Comparison of ENCODE assay signal across 8 cellular contexts in genomic region chr3:30934208-30934550, GRCh38. TPM values are rescaled to one million over a fixed set of nuclear protein-coding genes. Genes with fewer than 3 reads are reported as not detected.
DNase-seq lines count a peak whose midpoint lies in the region; ATAC-seq and TF ChIP-seq lines count a peak whose summit lies in the region.

No MANE protein-coding gene starts in this region.

- peaks cover 5% of the 10 kb centered on the region for H3K27me3 ChIP-seq in DOHH2 (ENCODE audit: control insufficient read depth, low read length)
- H3K27me3 ChIP-seq in BE2C: no peaks in the 10 kb centered on the region

- peak; percentile 55 for TF ChIP-seq CTCF in DOHH2 (IDR thresholded peaks at IDR 0.05; ENCODE audit: low read depth, low read length, poor library complexity, severe bottlenecking)
- TF ChIP-seq CTCF in VCaP (conservative IDR thresholded peaks at IDR 0.05): peak; percentile 82
- no peak for TF ChIP-seq CTCF in omental fat pad (IDR thresholded peaks at IDR 0.05)
- no peak for TF ChIP-seq CTCF in BE2C (IDR thresholded peaks at IDR 0.05; ENCODE audit: low read depth, low read length)

- no peak overlapping the region for H3K4me3 ChIP-seq in DOHH2 (ENCODE audit: low read length)
- no peak overlapping the region for H3K4me3 ChIP-seq in BE2C (ENCODE audit: low read depth, low read length)

- H3K79me2 ChIP-seq in DOHH2 (ENCODE audit: control insufficient read depth, low read length): no peaks in the 10 kb centered on the region

- H3K36me3 ChIP-seq in DOHH2 (ENCODE audit: control insufficient read depth, low read length): no peaks in the 10 kb centered on the region
- no peaks in the 10 kb centered on the region for H3K36me3 ChIP-seq in BE2C

- H3F3A ChIP-seq in DOHH2 (ENCODE audit: control insufficient read depth, insufficient read depth): no peaks in the 10 kb centered on the region

- DNase-seq in M059J (ENCODE audit: low read depth) (peak; percentile 39), kidney glomerular epithelial cell (lab: John Stamatoyannopoulos, UW) (peak; percentile 43), omental fat pad (ENCODE audit: low spot score) (no peak), BE2C (no peak)
- DNase-seq in stimulated activated CD4-positive, alpha-beta T cell treated with anti-CD3 and anti-CD28 coated beads, Interleukin-1b, Interleukin-23, amount 100 ng/mL, for 48 hours: no peak

- H3K4me1 ChIP-seq in DOHH2 (ENCODE audit: control insufficient read depth, low read length) (no peaks in the 10 kb centered on the region), BE2C (no peaks in the 10 kb centered on the region)

- no peak for ATAC-seq in GM18520 (IDR thresholded peaks at IDR 0.05; ENCODE audit: unreplicated experiment)
- ATAC-seq in omental fat pad (ENCODE audit: low FRiP score): no peak

- no peaks in the 10 kb centered on the region for H3K9me3 ChIP-seq in DOHH2 (ENCODE audit: control insufficient read depth, insufficient read depth, low read length)
- no peaks in the 10 kb centered on the region for H3K9me3 ChIP-seq in BE2C

- H3K27ac ChIP-seq in DOHH2 (ENCODE audit: low read depth, low read length) (no peak overlapping the region), VCaP (no peak overlapping the region)

- no peaks in the 10 kb centered on the region for H4K20me1 ChIP-seq in DOHH2 (ENCODE audit: control insufficient read depth, insufficient read depth, low read depth, low read length)

- H3K9me2 ChIP-seq in DOHH2 (replicated peaks; ENCODE audit: control insufficient read depth, low read length): no peaks in the 10 kb centered on the region

- peak overlapping the region; percentile 25 for H3K4me2 ChIP-seq in DOHH2 (ENCODE audit: low read length)

RNA-seq across cellular contexts. Expression of gene GADL1, which starts 39.7 kb away (rescaled TPM):
- total RNA-seq in M059J (2014; rRNA removed; shearing (Covaris generic)): not detected in 2 replicates
- under 1 TPM in 1 of 4 donors, not detected in 3; 0.46 TPM for total RNA-seq in omental fat pad
- polyA plus RNA-seq in BE2C (2012; ENCODE audit: insufficient read depth, insufficient read length, low read depth): not detected

Comparison
In these comparisons a context has a peak if more than half of its experiments do, and no peak if none do; other contexts are left out.
1. CTCF ChIP-seq: peak in DOHH2 (single experiment) and VCaP (single experiment); none in omental fat pad (0 of 3) and BE2C (single experiment).
2. DNase-seq: peak in M059J (single experiment) and kidney glomerular epithelial cell (single experiment); none in stimulated activated CD4-positive, alpha-beta T cell treated with anti-CD3 and anti-CD28 coated beads, Interleukin-1b, Interleukin-23, amount 100 ng/mL, for 48 hours (single experiment), omental fat pad (single experiment) and BE2C (single experiment).